12 cellular contexts compared by ENCODE assay signal in genomic region chr19:51735759-51736449, GRCh38. TPM values are rescaled to one million over a fixed set of nuclear protein-coding genes. Genes with fewer than 3 reads are reported as not detected.
DNase-seq lines count a peak whose midpoint lies in the region; ATAC-seq and TF ChIP-seq lines count a peak whose summit lies in the region.
"Had no signal": no experiment of that assay in that cellular context is flagged by ENCODE, and none has a peak within 500 bp of the region (broad histone marks: within the 10 kb centered on the region; RNA-seq: fewer than 3 reads in every experiment).

No MANE protein-coding gene starts in this region.

- H3K9me3 ChIP-seq in fibroblast of lung (ENCODE audit: control insufficient read depth, insufficient read depth, low read depth, low read length), result no peaks in the 10 kb centered on the region
- no peaks in the 10 kb centered on the region for H3K9me3 ChIP-seq in osteoblast (ENCODE audit: low read depth, low read length)

- H3K27ac Mint-ChIP-seq in glutamatergic neuron (ENCODE audit: unreplicated experiment), result no peak overlapping the region
- H3K27ac Mint-ChIP-seq: activated T-cell treated with anti-CD3 and anti-CD28 coated beads, Interleukin-2, amount 50 U/mL, for 72 hours had no signal

- H3K79me2 ChIP-seq in fibroblast of lung (ENCODE audit: control insufficient read depth, insufficient read depth, low read length), result no peaks in the 10 kb centered on the region
- no peaks in the 10 kb centered on the region for H3K79me2 ChIP-seq in osteoblast (ENCODE audit: insufficient read depth, low read length)
- no peaks in the 10 kb centered on the region for H3K79me2 ChIP-seq in mesendoderm (ENCODE audit: control insufficient read depth, insufficient read depth, low read length)

- H3K4me2 ChIP-seq in fibroblast of lung (ENCODE audit: extremely low read depth, insufficient read depth, low read length), result no peak overlapping the region
- peak overlapping the region; percentile 48 for H3K4me2 ChIP-seq in osteoblast (ENCODE audit: insufficient read depth, low read length)
- H3K4me2 ChIP-seq in mesendoderm (ENCODE audit: low read length), result no peak overlapping the region

- no peaks in the 10 kb centered on the region for H3K9me3 Mint-ChIP-seq in glutamatergic neuron (ENCODE audit: unreplicated experiment)

- no peak overlapping the region for H2AK5ac ChIP-seq in mesendoderm (ENCODE audit: low read length)

- no peak overlapping the region for H3K4ac ChIP-seq in mesendoderm (ENCODE audit: low read depth, low read length)

- H4K20me1 ChIP-seq in fibroblast of lung (ENCODE audit: control insufficient read depth, extremely low read depth, insufficient read depth, low read length), result no peaks in the 10 kb centered on the region
- H4K20me1 ChIP-seq in osteoblast (ENCODE audit: insufficient read depth, low read length), result no peaks in the 10 kb centered on the region

- H3K27me3 ChIP-seq in fibroblast of lung (ENCODE audit: control insufficient read depth, insufficient read depth, low read length) (no peaks in the 10 kb centered on the region), osteoblast (ENCODE audit: insufficient read depth, low read length) (no peaks in the 10 kb centered on the region), mesendoderm (ENCODE audit: insufficient read depth, low read length, poor library complexity) (no peaks in the 10 kb centered on the region)

- H3K4me3 ChIP-seq in fibroblast of lung (replicated peaks in 1 of 4; ENCODE audit: control extremely low read depth in 1 of 4, insufficient read depth in 1 of 4, low read depth in 3 of 4, low read length in 4 of 4), result no peak overlapping the region
- H3K4me3 ChIP-seq in osteoblast (ENCODE audit: insufficient read depth, low read length), result peak overlapping the region; percentile 20
- H3K4me3 ChIP-seq in mesendoderm (ENCODE audit: low read length), result no peak overlapping the region

- WGBS in mesendoderm (ENCODE audit: extremely low coverage, insufficient coverage, low lambda C conversion rate), result no CpG with 5 or more reads among the region's 10 CpGs

- H2BK5ac ChIP-seq in mesendoderm (ENCODE audit: low read length), result no peak overlapping the region

- H3K36me3 Mint-ChIP-seq in glutamatergic neuron (ENCODE audit: unreplicated experiment), result no peaks in the 10 kb centered on the region

- H3K4me3 Mint-ChIP-seq in glutamatergic neuron (ENCODE audit: unreplicated experiment), result no peak overlapping the region
- H3K4me3 Mint-ChIP-seq: activated T-cell treated with anti-CD3 and anti-CD28 coated beads, Interleukin-2, amount 50 U/mL, for 72 hours had no signal

- H3K4me1 Mint-ChIP-seq in glutamatergic neuron (ENCODE audit: low read depth, unreplicated experiment), result no peaks in the 10 kb centered on the region

- no peak overlapping the region for H2BK120ac ChIP-seq in mesendoderm (ENCODE audit: low read depth, low read length)

- H3K79me1 ChIP-seq in mesendoderm (ENCODE audit: low read length), result no peaks in the 10 kb centered on the region

- H3K27ac ChIP-seq in fibroblast of lung (ENCODE audit: insufficient read depth, low read length), result no peak overlapping the region
- peak overlapping the region; percentile 89 for H3K27ac ChIP-seq in osteoblast (ENCODE audit: low read depth, low read length)
- no peak overlapping the region for H3K27ac ChIP-seq in mesendoderm (ENCODE audit: low read depth, low read length)

- TF ChIP-seq CTCF in fibroblast of lung (conservative IDR thresholded peaks at IDR 0.05 in 1 of 2, IDR thresholded peaks at IDR 0.05 in 1 of 2; ENCODE audit: low read depth in 1 of 2, low read length in 2 of 2) (no peak), osteoblast (IDR thresholded peaks at IDR 0.05; ENCODE audit: extremely low read depth, low read depth, low read length) (no peak), glutamatergic neuron (IDR thresholded peaks at IDR 0.05; ENCODE audit: partially characterized antibody, unreplicated experiment) (no peak)

- H3K27me3 Mint-ChIP-seq in glutamatergic neuron (ENCODE audit: unreplicated experiment), result no peaks in the 10 kb centered on the region

- no peak overlapping the region for H4K8ac ChIP-seq in mesendoderm (ENCODE audit: low read depth, low read length)

- no peak overlapping the region for H2AFZ ChIP-seq in fibroblast of lung (ENCODE audit: low read length)
- no peak overlapping the region for H2AFZ ChIP-seq in osteoblast (ENCODE audit: low read length)

- DNase-seq in AML-193 (lab: John Stamatoyannopoulos, UW) (peak; percentile 97 to 98), NOMO-1 treated with DMSO at 0.1 percent for 48 hours (lab: John Stamatoyannopoulos, UW; ENCODE audit: unreplicated experiment) (peak; percentile 88), fibroblast of lung (ENCODE audit: low read depth in 2 of 2) (peak; percentile 71 to 81), osteoblast (ENCODE audit: insufficient read length, low spot score, missing footprints) (peak; percentile 90), glutamatergic neuron (no peak), mesendoderm (no peak)
- DNase-seq: activated T-cell treated with anti-CD3 and anti-CD28 coated beads, Interleukin-2, amount 50 U/mL, for 72 hours; T-helper 2 cell had no signal

- H3K4me1 ChIP-seq in fibroblast of lung (ENCODE audit: control insufficient read depth, extremely low read depth, insufficient read depth, low read length) (no peaks in the 10 kb centered on the region), osteoblast (ENCODE audit: insufficient read depth, low read length) (peaks cover 38% of the 10 kb centered on the region), mesendoderm (ENCODE audit: control insufficient read depth, low read depth, low read length) (no peaks in the 10 kb centered on the region)

- no peak overlapping the region for H3K23ac ChIP-seq in mesendoderm (ENCODE audit: low read length)

- no peaks in the 10 kb centered on the region for H3K36me3 ChIP-seq in fibroblast of lung (ENCODE audit: control insufficient read depth, insufficient read depth, low read length)
- no peaks in the 10 kb centered on the region for H3K36me3 ChIP-seq in osteoblast (ENCODE audit: insufficient read depth, low read length)
- H3K36me3 ChIP-seq in mesendoderm (ENCODE audit: control insufficient read depth, insufficient read depth, low read length), result no peaks in the 10 kb centered on the region

- H3K9ac ChIP-seq in fibroblast of lung (ENCODE audit: insufficient read depth, low read length) (no peak overlapping the region), mesendoderm (ENCODE audit: low read length) (no peak overlapping the region)

- H3K18ac ChIP-seq in mesendoderm (ENCODE audit: low read length), result no peak overlapping the region

- no peak overlapping the region for H2BK15ac ChIP-seq in mesendoderm (replicated peaks; ENCODE audit: low read depth)

- H3K56ac ChIP-seq in mesendoderm (ENCODE audit: low read length), result no peak overlapping the region

- no peak overlapping the region for H4K5ac ChIP-seq in mesendoderm (ENCODE audit: low read length)

- ATAC-seq in GM21381 (IDR thresholded peaks at IDR 0.05; ENCODE audit: unreplicated experiment) (no peak), HG02588 (IDR thresholded peaks at IDR 0.05; ENCODE audit: unreplicated experiment) (no peak)
- ATAC-seq: activated T-cell treated with anti-CD3 and anti-CD28 coated beads, Interleukin-2, amount 50 U/mL, for 72 hours had no signal

RNA-seq across cellular contexts. Expression of gene HAS1, which starts 12.1 kb away (rescaled TPM):
- total RNA-seq in fibroblast of lung (not detected in 2 replicates), osteoblast (5.4 and 6.2 TPM in 2 replicates), glutamatergic neuron (ENCODE audit: unreplicated experiment) (4.4 TPM)
- polyA plus RNA-seq in fibroblast of lung, result not detected in 2 replicates
- polyA plus RNA-seq in fibroblast of lung (2012), result not detected in 2 replicates
- polyA minus RNA-seq in fibroblast of lung (ENCODE audit: low replicate concordance), result not detected in 2 replicates
- polyA plus RNA-seq in mesendoderm (2013, experiment 1 of 2), result 0.10 TPM
- 0.10 TPM for polyA plus RNA-seq in mesendoderm (2013, experiment 2 of 2)
- total RNA-seq: activated T-cell treated with anti-CD3 and anti-CD28 coated beads, Interleukin-2, amount 50 U/mL, for 72 hours; dermis microvascular lymphatic vessel endothelial cell had no signal
- polyA plus RNA-seq: BJ had no signal

RNA-seq across cellular contexts. Expression of gene FPR1, which starts 15.8 kb away (rescaled TPM):
- total RNA-seq in fibroblast of lung, result not detected in 2 replicates
- 0.14 TPM in 1 of 2 replicates, not detected in the other for polyA plus RNA-seq in fibroblast of lung
- not detected in 2 replicates for polyA plus RNA-seq in fibroblast of lung (2012)
- not detected in 2 replicates for polyA minus RNA-seq in fibroblast of lung (ENCODE audit: low replicate concordance)
- total RNA-seq in osteoblast, result 4.4 and 5.1 TPM in 2 replicates
- not detected for total RNA-seq in glutamatergic neuron (ENCODE audit: unreplicated experiment)
- polyA plus RNA-seq in mesendoderm (2013, experiment 1 of 2), result not detected
- polyA plus RNA-seq in mesendoderm (2013, experiment 2 of 2), result 0.01 TPM
- total RNA-seq: activated T-cell treated with anti-CD3 and anti-CD28 coated beads, Interleukin-2, amount 50 U/mL, for 72 hours; dermis microvascular lymphatic vessel endothelial cell had no signal
- polyA plus RNA-seq: BJ had no signal

RNA-seq across cellular contexts. Expression of gene FPR2, which starts 25.1 kb away (rescaled TPM):
- total RNA-seq in fibroblast of lung (not detected in 2 replicates), osteoblast (0.29 and 0.36 TPM in 2 replicates), glutamatergic neuron (ENCODE audit: unreplicated experiment) (not detected)
- 0.12 TPM in 1 of 2 replicates, not detected in the other for polyA plus RNA-seq in fibroblast of lung
- polyA plus RNA-seq in fibroblast of lung (2012), result not detected in 2 replicates
- not detected in 2 replicates for polyA minus RNA-seq in fibroblast of lung (ENCODE audit: low replicate concordance)
- 0.14 TPM for polyA plus RNA-seq in mesendoderm (2013, experiment 1 of 2)
- 0.13 TPM for polyA plus RNA-seq in mesendoderm (2013, experiment 2 of 2)
- total RNA-seq: activated T-cell treated with anti-CD3 and anti-CD28 coated beads, Interleukin-2, amount 50 U/mL, for 72 hours; dermis microvascular lymphatic vessel endothelial cell had no signal
- polyA plus RNA-seq: BJ had no signal

RNA-seq across cellular contexts. Expression of gene SPACA6, which starts 42.8 kb away (rescaled TPM):
- total RNA-seq in fibroblast of lung (5.1 and 8.6 TPM in 2 replicates), osteoblast (9.4 and 12.7 TPM in 2 replicates), glutamatergic neuron (ENCODE audit: unreplicated experiment) (27.2 TPM)
- 2.8 and 5.5 TPM in 2 replicates for polyA plus RNA-seq in fibroblast of lung
- polyA plus RNA-seq in fibroblast of lung (2012), result 7.4 and 10.0 TPM in 2 replicates
- 8.7 and 12.1 TPM in 2 replicates for polyA minus RNA-seq in fibroblast of lung (ENCODE audit: low replicate concordance)
- 2.2 TPM for polyA plus RNA-seq in mesendoderm (2013, experiment 1 of 2)
- polyA plus RNA-seq in mesendoderm (2013, experiment 2 of 2), result 1.7 TPM

RNA-seq across cellular contexts. Expression of gene FPR3, which starts 59.1 kb away (rescaled TPM):
- total RNA-seq in fibroblast of lung (under 0.01 TPM in 1 of 2 replicates, not detected in the other), osteoblast (0.59 and 1.1 TPM in 2 replicates), glutamatergic neuron (ENCODE audit: unreplicated experiment) (not detected)
- not detected in 2 replicates for polyA plus RNA-seq in fibroblast of lung
- not detected in 2 replicates for polyA plus RNA-seq in fibroblast of lung (2012)
- not detected in 2 replicates for polyA minus RNA-seq in fibroblast of lung (ENCODE audit: low replicate concordance)
- 0.01 TPM for polyA plus RNA-seq in mesendoderm (2013, experiment 1 of 2)
- polyA plus RNA-seq in mesendoderm (2013, experiment 2 of 2), result not detected
- total RNA-seq: activated T-cell treated with anti-CD3 and anti-CD28 coated beads, Interleukin-2, amount 50 U/mL, for 72 hours had no signal
- polyA plus RNA-seq: BJ had no signal

Comparison
In these comparisons a context has a peak if more than half of its experiments do, and no peak if none do; other contexts are left out.
1. DNase-seq: peak in AML-193 (2 of 2), NOMO-1 treated with DMSO at 0.1 percent for 48 hours (single experiment), fibroblast of lung (2 of 2) and osteoblast (single experiment); none in glutamatergic neuron (single experiment) and mesendoderm (single experiment).